ENCODE assay signal across 11 cellular contexts in the genomic region with DNA sequence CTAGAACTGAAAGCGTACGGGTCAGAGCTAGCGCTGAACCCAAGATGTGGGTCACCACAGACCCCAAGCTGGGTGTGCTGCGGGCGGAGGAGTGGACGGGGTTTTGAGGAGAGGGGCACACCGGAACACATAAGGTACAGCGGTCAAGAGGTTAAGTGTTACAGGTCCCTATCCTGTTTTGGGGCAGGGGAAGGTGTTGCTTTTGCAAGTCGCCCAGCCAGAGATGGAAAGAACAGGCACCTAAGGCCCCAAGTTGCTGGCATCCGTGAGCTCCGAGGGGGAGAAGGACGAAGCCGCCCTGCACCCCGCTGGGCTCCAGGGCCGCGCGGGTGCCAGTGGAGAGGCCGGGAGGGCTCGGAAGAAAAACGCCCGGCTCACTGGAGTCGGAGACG. TPM values are rescaled to one million over a fixed set of nuclear protein-coding genes. Genes with fewer than 3 reads are reported as not detected.
DNase-seq lines count a peak whose midpoint lies in the region; ATAC-seq, FAIRE-seq and TF ChIP-seq lines count a peak whose summit lies in the region.
"Had no signal": no experiment of that assay in that cellular context is flagged by ENCODE, and none has a peak within 500 bp of the region (broad histone marks: within the 10 kb centered on the region; RNA-seq: fewer than 3 reads in every experiment).

No MANE protein-coding gene starts in this region.

- H3K27me3 Mint-ChIP-seq in activated CD4-positive, alpha-beta T cell treated with anti-CD3 and anti-CD28 coated beads, Interleukin-2, amount 10 ng/mL, durations not matched to agents 24 days and 14 days = peaks cover 58% of the 10 kb centered on the region
- peaks cover 64% of the 10 kb centered on the region for H3K27me3 Mint-ChIP-seq in stimulated activated naive CD8-positive, alpha-beta T cell treated with anti-CD3 and anti-CD28 coated beads, Interleukin-15, amount 100 ng/mL, for 72 hours

- DNase-seq in activated CD4-positive, alpha-beta T cell treated with anti-CD3 and anti-CD28 coated beads, Interleukin-2, amount 10 ng/mL, durations not matched to agents 24 days and 14 days = no peak
- no peak for DNase-seq in activated CD4-positive, alpha-beta T cell treated with anti-CD3 and anti-CD28 coated beads, Interleukin-2, amount 50 U/mL, for 1 hour
- DNase-seq in astrocyte of the spinal cord (ENCODE audit: low read depth, low spot score) (no peak), kidney (no peak), GM13977 (ENCODE audit: low spot score) (no peak)
- no peak for DNase-seq in stimulated activated naive CD8-positive, alpha-beta T cell treated with anti-CD3 and anti-CD28 coated beads, Interleukin-15, amount 100 ng/mL, for 72 hours

- no peak for FAIRE-seq in kidney (lab: Jason Lieb, UNC)
- FAIRE-seq: K562 had no signal

- no peak overlapping the region for H3K27ac Mint-ChIP-seq in activated CD4-positive, alpha-beta T cell treated with anti-CD3 and anti-CD28 coated beads, Interleukin-2, amount 10 ng/mL, durations not matched to agents 24 days and 14 days
- no peak overlapping the region for H3K27ac Mint-ChIP-seq in stimulated activated naive CD8-positive, alpha-beta T cell treated with anti-CD3 and anti-CD28 coated beads, Interleukin-15, amount 100 ng/mL, for 72 hours

- in situ Hi-C loops in astrocyte of the spinal cord (cut with HindIII; ENCODE audit: low sequenced_read_pairs) = no loop called here
- in situ Hi-C loops in GM13977 (cut with MboI; ENCODE audit: low pct_unique_long_range_greater_than_20kb, low sequenced_read_pairs, unreplicated experiment) = no loop called here

- H3K4me3 Mint-ChIP-seq in activated CD4-positive, alpha-beta T cell treated with anti-CD3 and anti-CD28 coated beads, Interleukin-2, amount 10 ng/mL, durations not matched to agents 24 days and 14 days = peak overlapping the region; percentile 28
- H3K4me3 Mint-ChIP-seq in stimulated activated naive CD8-positive, alpha-beta T cell treated with anti-CD3 and anti-CD28 coated beads, Interleukin-15, amount 100 ng/mL, for 72 hours = peak overlapping the region; percentile 38 to 85
- H3K4me3 Mint-ChIP-seq: neural crest cell had no signal

- H3K36me3 ChIP-seq in kidney (ENCODE audit: control insufficient read depth in 1 of 2, insufficient read depth in 2 of 2, low read length in 2 of 2) = no peaks in the 10 kb centered on the region

- peak overlapping the region; percentile 40 to 72 for H3K27ac ChIP-seq in kidney (ENCODE audit: low read depth in 2 of 2, low read length in 2 of 2)

- H3K4me1 Mint-ChIP-seq in activated CD4-positive, alpha-beta T cell treated with anti-CD3 and anti-CD28 coated beads, Interleukin-2, amount 10 ng/mL, durations not matched to agents 24 days and 14 days = peaks cover 5% of the 10 kb centered on the region
- peaks cover 22% of the 10 kb centered on the region for H3K4me1 Mint-ChIP-seq in stimulated activated naive CD8-positive, alpha-beta T cell treated with anti-CD3 and anti-CD28 coated beads, Interleukin-15, amount 100 ng/mL, for 72 hours
- H3K4me1 Mint-ChIP-seq: neural crest cell had no signal

- no peaks in the 10 kb centered on the region for H3K9me3 ChIP-seq in kidney (ENCODE audit: control insufficient read depth in 1 of 2, low read length in 2 of 2)

- TF ChIP-seq CTCF in astrocyte of the spinal cord (IDR thresholded peaks at IDR 0.05; ENCODE audit: low read depth, low read length) = no peak
- no peak for TF ChIP-seq CTCF in kidney (IDR thresholded peaks at IDR 0.05; ENCODE audit: borderline replicate concordance, extremely low read depth, insufficient read depth)
- TF ChIP-seq CTCF in GM13977 (IDR thresholded peaks at IDR 0.05; ENCODE audit: extremely low read depth, insufficient read depth, missing control alignments) = no peak

- peak overlapping the region in 1 of 2 donors; percentile 34 for H3K9ac ChIP-seq in kidney (ENCODE audit: low read length in 2 of 2)

- no peak for ATAC-seq in stimulated activated naive CD8-positive, alpha-beta T cell treated with anti-CD3 and anti-CD28 coated beads, Interleukin-15, amount 100 ng/mL, for 72 hours
- ATAC-seq in GM21526 (IDR thresholded peaks at IDR 0.05; ENCODE audit: low FRiP score, unreplicated experiment) (no peak), GM21786 (IDR thresholded peaks at IDR 0.05; ENCODE audit: unreplicated experiment) (no peak)
- ATAC-seq: K562 had no signal

- H3K9me3 Mint-ChIP-seq in activated CD4-positive, alpha-beta T cell treated with anti-CD3 and anti-CD28 coated beads, Interleukin-2, amount 10 ng/mL, durations not matched to agents 24 days and 14 days = no peaks in the 10 kb centered on the region
- H3K9me3 Mint-ChIP-seq in stimulated activated naive CD8-positive, alpha-beta T cell treated with anti-CD3 and anti-CD28 coated beads, Interleukin-15, amount 100 ng/mL, for 72 hours = no peaks in the 10 kb centered on the region
- H3K9me3 Mint-ChIP-seq: neural crest cell had no signal

- intact Hi-C loops in activated CD4-positive, alpha-beta T cell treated with anti-CD3 and anti-CD28 coated beads, Interleukin-2, amount 10 ng/mL, durations not matched to agents 24 days and 14 days (cut with micrococcal nuclease) = no loop called here
- intact Hi-C loops in kidney (cut with DNase I) = loop anchor here (10.0 kb wide), 1 partner anchor 192 kb away; no protein-coding TSS in a partner anchor

- peaks cover 4 to 6% of the 10 kb centered on the region in 2 donors for H3K4me1 ChIP-seq in kidney (ENCODE audit: control insufficient read depth in 1 of 2, insufficient read depth in 1 of 2, low read depth in 1 of 2, low read length in 2 of 2)

- H3K4me3 ChIP-seq in astrocyte of the spinal cord (ENCODE audit: low read depth, low read length) (peak overlapping the region; percentile 45), kidney (ENCODE audit: low read length in 2 of 2) (peak overlapping the region; percentile 30 to 78)
- H3K4me3 ChIP-seq: K562 had no signal

- no peaks in the 10 kb centered on the region for H3K36me3 Mint-ChIP-seq in activated CD4-positive, alpha-beta T cell treated with anti-CD3 and anti-CD28 coated beads, Interleukin-2, amount 10 ng/mL, durations not matched to agents 24 days and 14 days (ENCODE audit: low read depth)

RNA-seq across cellular contexts. Expression of a gene that starts 0.9 kb away (rescaled TPM):
- not detected in 2 replicates for total RNA-seq in activated CD4-positive, alpha-beta T cell treated with anti-CD3 and anti-CD28 coated beads, Interleukin-2, amount 10 ng/mL, durations not matched to agents 24 days and 14 days
- 10.4 TPM for total RNA-seq in kidney
- 6.5 TPM for polyA plus RNA-seq in kidney (ENCODE audit: insufficient read depth, low read depth, low replicate concordance)
- total RNA-seq: neural crest cell; T-helper 2 cell treated with Interferon-gamma antibody and Interleukin-4, amounts not matched to agents 100 ng/mL and 5 ng/mL, for 36 hours had no signal

Comparison
In these comparisons a context has a peak if more than half of its experiments do, and no peak if none do; other contexts are left out.
1. RNA of a gene that starts 0.9 kb away (total RNA-seq): 10.4 TPM in kidney (single experiment); not detected in activated CD4-positive, alpha-beta T cell treated with anti-CD3 and anti-CD28 coated beads, Interleukin-2, amount 10 ng/mL, durations not matched to agents 24 days and 14 days; every median in the first group is over 10 times any median in the second.